In genomic region chr2:3113769-3114168, GRCh38 we compare ENCODE assay signal across 15 cellular contexts.
A peak's percentile ranks its signal among the peaks of the same experiment; 100 is the strongest.
DNase-seq lines count a peak whose midpoint lies in the region; ATAC-seq and TF ChIP-seq lines count a peak whose summit lies in the region.
"Had no signal": no experiment of that assay in that cellular context is flagged by ENCODE, and none has a peak within 500 bp of the region (broad histone marks: within the 10 kb centered on the region; RNA-seq: fewer than 3 reads in every experiment).

No MANE protein-coding gene starts in this region.

- no peak for ATAC-seq in HG02970 (IDR thresholded peaks at IDR 0.05; ENCODE audit: low FRiP score, unreplicated experiment)
- ATAC-seq: CD8-positive, alpha-beta T cell had no signal

- H3K27me3 Mint-ChIP-seq in osteocyte (ENCODE audit: unreplicated experiment) = no peaks in the 10 kb centered on the region
- H3K27me3 Mint-ChIP-seq: B cell, IgD-negative memory B cell had no signal

- H3K36me3 ChIP-seq in BLaER1 (no peaks in the 10 kb centered on the region), ascending aorta (no peaks in the 10 kb centered on the region), MG63 (no peaks in the 10 kb centered on the region)

- H3K4me3 ChIP-seq in BLaER1 (peak overlapping the region; percentile 20; the same call in 1 of the 2 replicates), coronary artery (no peak overlapping the region), ascending aorta (no peak overlapping the region), MG63 (no peak overlapping the region)

- H3K9me3 ChIP-seq in BLaER1 (no peaks in the 10 kb centered on the region), ascending aorta (no peaks in the 10 kb centered on the region), MG63 (no peaks in the 10 kb centered on the region)
- H3K9me3 ChIP-seq: Caco-2 had no signal

- H3K27me3 ChIP-seq in BLaER1 (no peaks in the 10 kb centered on the region), ascending aorta (no peaks in the 10 kb centered on the region), MG63 (no peaks in the 10 kb centered on the region)

- no peaks in the 10 kb centered on the region for H3K9me3 Mint-ChIP-seq in osteocyte (ENCODE audit: unreplicated experiment)
- H3K9me3 Mint-ChIP-seq: CD8-positive, alpha-beta T cell; IgD-negative memory B cell had no signal

- peak; percentile 6 for DNase-seq in GM13976 (ENCODE audit: low spot score)
- peak; percentile 38 for DNase-seq in coronary artery (ENCODE audit: low spot score)
- DNase-seq in osteocyte (ENCODE audit: extremely low spot score, unreplicated experiment) = peak; percentile 49
- DNase-seq in ascending aorta (ENCODE audit: low spot score in 2 of 2) = no peak
- no peak for DNase-seq in MG63
- DNase-seq: Caco-2, DMS53, GOT3, H9 had no signal

- in situ Hi-C loops in GM13976 (cut with MboI; ENCODE audit: low sequenced_read_pairs, unreplicated experiment) = no loop called here

- no peaks in the 10 kb centered on the region for H3K36me3 Mint-ChIP-seq in osteocyte (ENCODE audit: unreplicated experiment)
- H3K36me3 Mint-ChIP-seq: CD14-positive monocyte; CD8-positive, alpha-beta T cell; IgD-negative memory B cell had no signal

- H3K4me3 Mint-ChIP-seq in osteocyte (ENCODE audit: unreplicated experiment) = no peak overlapping the region
- H3K4me3 Mint-ChIP-seq: B cell; CD14-positive monocyte; CD8-positive, alpha-beta T cell; H9; IgD-negative memory B cell had no signal

- H3K4me1 Mint-ChIP-seq in osteocyte (ENCODE audit: unreplicated experiment) = no peaks in the 10 kb centered on the region
- H3K4me1 Mint-ChIP-seq: B cell, IgD-negative memory B cell had no signal

- H4K20me1 ChIP-seq in BLaER1 = no peaks in the 10 kb centered on the region

- TF ChIP-seq CTCF in GM13976 (IDR thresholded peaks at IDR 0.05; ENCODE audit: borderline replicate concordance, control extremely low read depth, extremely low read depth, insufficient read depth, missing control alignments) = no peak
- no peak for TF ChIP-seq CTCF in coronary artery (IDR thresholded peaks at IDR 0.05)
- TF ChIP-seq CTCF in osteocyte (IDR thresholded peaks at IDR 0.05) = no peak
- TF ChIP-seq CTCF in ascending aorta (IDR thresholded peaks at IDR 0.05) = no peak

- intact Hi-C loops in ascending aorta (cut with DNase I) = no loop called here

- H3K4me1 ChIP-seq in BLaER1 (peaks cover 43% of the 10 kb centered on the region), ascending aorta (no peaks in the 10 kb centered on the region)
- H3K4me1 ChIP-seq: Caco-2 had no signal

- H3K4me2 ChIP-seq in BLaER1 = peak overlapping the region; percentile 82

- H3K27ac ChIP-seq in BLaER1 (no peak overlapping the region), coronary artery (no peak overlapping the region), ascending aorta (no peak overlapping the region)

- H3K27ac Mint-ChIP-seq in osteocyte (ENCODE audit: unreplicated experiment) = no peak overlapping the region
- H3K27ac Mint-ChIP-seq: B cell; CD14-positive monocyte; CD8-positive, alpha-beta T cell; H9 had no signal

- H3K9ac ChIP-seq in BLaER1 = no peak overlapping the region

Comparison
In these comparisons a context has a peak if more than half of its experiments do, and no peak if none do; other contexts are left out.
1. DNase-seq: peak in GM13976 (single experiment), coronary artery (single experiment) and osteocyte (single experiment); none in ascending aorta (0 of 2) and MG63 (single experiment).